8 cellular contexts compared by ENCODE assay signal in the genomic region with DNA sequence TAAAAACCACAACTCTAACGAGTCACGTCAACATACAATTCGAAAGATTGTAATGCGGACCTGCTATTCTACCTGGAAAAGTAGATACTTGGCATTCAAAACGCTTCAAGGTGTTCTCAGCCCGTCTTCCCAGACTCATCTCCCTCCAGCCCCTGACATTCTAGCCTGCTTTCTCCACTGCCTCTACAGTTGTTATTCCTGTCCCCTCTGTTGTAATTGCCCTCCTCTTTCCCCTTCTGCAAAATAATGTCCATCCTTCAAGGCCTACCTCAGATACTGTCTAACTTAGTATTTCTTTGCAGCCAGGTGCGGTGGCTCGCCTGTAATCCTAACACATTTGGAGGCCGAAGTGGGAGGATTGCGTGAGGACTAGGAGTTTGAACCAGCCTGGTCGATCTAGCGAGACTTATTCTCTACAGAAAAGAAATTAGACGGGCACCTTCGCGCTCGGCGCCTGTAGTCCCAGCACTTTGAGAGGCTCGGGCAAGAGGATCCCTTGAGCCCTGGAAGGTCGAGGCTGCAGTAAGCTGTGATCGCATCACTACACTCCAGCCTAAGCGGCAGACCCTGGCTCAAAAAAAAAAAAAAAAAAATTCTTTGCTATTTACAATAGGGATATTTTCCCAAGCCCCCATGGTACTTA. TPM values are rescaled to one million over a fixed set of nuclear protein-coding genes. Genes with fewer than 3 reads are reported as not detected.
DNase-seq lines count a peak whose midpoint lies in the region; ATAC-seq and TF ChIP-seq lines count a peak whose summit lies in the region.

No MANE protein-coding gene starts in this region.

- no peak overlapping the region for H2BK20ac ChIP-seq in H9 (ENCODE audit: low read depth, low read length, poor library complexity, severe bottlenecking)

- no peak overlapping the region for H2BK5ac ChIP-seq in H9 (ENCODE audit: insufficient read length, low read length)

- no peak overlapping the region for H2AFZ ChIP-seq in H9 (ENCODE audit: low read length)

- DNase-seq in H9 (no peak), T-helper 17 cell (no peak), left ventricle myocardium inferior (no peak), NCI-H2029 (lab: John Stamatoyannopoulos, UW) (no peak), germinal center (ENCODE audit: low spot score) (no peak), dermis blood vessel endothelial cell (no peak)

- H3K27me3 Mint-ChIP-seq in H9 (ENCODE audit: low read depth) = no peaks in the 10 kb centered on the region; the same call in none of the 2 replicates
- no peaks in the 10 kb centered on the region for H3K27me3 Mint-ChIP-seq in T-helper 17 cell

- H3K9ac ChIP-seq in H9 (ENCODE audit: extremely low read depth, insufficient read length, low read length) = peak overlapping the region; percentile 96

- peak overlapping the region; percentile 96 to 100 (median 99); a peak in 6 of 7 replicates for H3K27ac Mint-ChIP-seq in H9
- no peak overlapping the region for H3K27ac Mint-ChIP-seq in T-helper 17 cell

- no peak overlapping the region for H3K4ac ChIP-seq in H9 (ENCODE audit: low read depth, low read length)

- no peaks in the 10 kb centered on the region for H3K79me1 ChIP-seq in H9 (ENCODE audit: insufficient read depth, low read depth, low read length, poor library complexity, severe bottlenecking)

- H3K36me3 Mint-ChIP-seq in H9 (ENCODE audit: insufficient read depth in 1 of 3, low read depth in 3 of 3) (peaks cover 6 to 16% (median 9%) of the 10 kb centered on the region in 3 experiments; a peak in 5 of 7 replicates), T-helper 17 cell (ENCODE audit: low read depth) (peaks cover 3% of the 10 kb centered on the region)

- no peak overlapping the region for H3T11ph ChIP-seq in H9 (ENCODE audit: low read length)

- no peaks in the 10 kb centered on the region for H3K9me3 Mint-ChIP-seq in H9

- no peak overlapping the region; the same call in 1 of the 2 replicates for H2BK15ac ChIP-seq in H9 (ENCODE audit: low read depth, low read length)

- H3K4me3 Mint-ChIP-seq in H9 (peak overlapping the region; percentile 99), T-helper 17 cell (peak overlapping the region; percentile 98)

- H4K5ac ChIP-seq in H9 (ENCODE audit: insufficient read length, low read depth, low read length) = no peak overlapping the region

- no peak overlapping the region for H2BK12ac ChIP-seq in H9 (ENCODE audit: insufficient read length, low read depth, low read length)

- H3K4me3 ChIP-seq in left ventricle myocardium inferior = peak overlapping the region; percentile 84
- H3K4me3 ChIP-seq in skin epidermis = peak overlapping the region; percentile 50 to 88 (median 70)

- no peak overlapping the region for H4K91ac ChIP-seq in H9 (ENCODE audit: insufficient read length, low read depth, low read length)

- no peaks in the 10 kb centered on the region for H4K20me1 ChIP-seq in H9 (ENCODE audit: control insufficient read depth, insufficient read depth, insufficient read length)

- no peaks in the 10 kb centered on the region; the same call in 1 of the 2 replicates for H3K79me2 ChIP-seq in H9 (ENCODE audit: insufficient read depth, low read length)

- no peak overlapping the region for H3K18ac ChIP-seq in H9 (ENCODE audit: insufficient read length, low read depth, low read length)

- no peaks in the 10 kb centered on the region for H3K27me3 ChIP-seq in H9 (ENCODE audit: insufficient read depth, low read length)
- no peaks in the 10 kb centered on the region for H3K27me3 ChIP-seq in left ventricle myocardium inferior (ENCODE audit: low read depth)

- H2BK120ac ChIP-seq in H9 (ENCODE audit: low read depth, low read length, poor library complexity, severe bottlenecking) = no peak overlapping the region

- H2AK5ac ChIP-seq in H9 (ENCODE audit: insufficient read length, low read length) = no peak overlapping the region

- H3K4me1 ChIP-seq in H9 (ENCODE audit: insufficient read depth, low read length) = no peaks in the 10 kb centered on the region
- H3K4me1 ChIP-seq in left ventricle myocardium inferior = peaks cover 46% of the 10 kb centered on the region

- H3K27ac ChIP-seq in H9 (ENCODE audit: insufficient read length, low read depth, low read length) (peak overlapping the region; percentile 57), left ventricle myocardium inferior (replicated peaks) (peak overlapping the region; percentile 92), skin epidermis (peak overlapping the region in 20 of 21 experiments; percentile 83 to 96 (median 91))

- H3K9me3 ChIP-seq in H9 (ENCODE audit: control insufficient read depth, low read depth, low read length) = no peaks in the 10 kb centered on the region
- no peaks in the 10 kb centered on the region for H3K9me3 ChIP-seq in T-helper 17 cell (ENCODE audit: control insufficient read depth, low read length, poor library complexity, severe bottlenecking)
- no peaks in the 10 kb centered on the region for H3K9me3 ChIP-seq in left ventricle myocardium inferior (replicated peaks)

- H3K23ac ChIP-seq in H9 (ENCODE audit: insufficient read length, low read depth, low read length) = no peak overlapping the region

- no peak overlapping the region for H3K14ac ChIP-seq in H9 (ENCODE audit: insufficient read depth, low read length)

- intact Hi-C loops in left ventricle myocardium inferior (cut with micrococcal nuclease) = no loop called here

- H3K23me2 ChIP-seq in H9 (ENCODE audit: insufficient read length, low read depth, low read length, poor library complexity, severe bottlenecking) = peaks cover 8% of the 10 kb centered on the region

- peaks cover 6 to 13% of the 10 kb centered on the region in 2 experiments for H3K4me1 Mint-ChIP-seq in H9
- peaks cover 19% of the 10 kb centered on the region for H3K4me1 Mint-ChIP-seq in T-helper 17 cell

- ATAC-seq in T-helper 17 cell (no peak), GM21423 (IDR thresholded peaks at IDR 0.05; ENCODE audit: unreplicated experiment) (no peak)

- peaks cover 28% of the 10 kb centered on the region for H3K36me3 ChIP-seq in left ventricle myocardium inferior

- TF ChIP-seq CTCF in H9 (conservative IDR thresholded peaks at IDR 0.05) = no peak
- TF ChIP-seq CTCF in left ventricle myocardium inferior (IDR thresholded peaks at IDR 0.05; ENCODE audit: borderline replicate concordance) = no peak

- no CpG with 5 or more reads among the region's 21 CpGs for whole genome bisulfite sequencing in H9 (ENCODE audit: extremely low coverage, insufficient read length, low lambda C conversion rate)

- H3K4me2 ChIP-seq in H9 (ENCODE audit: insufficient read depth, insufficient read length, low read length) = peak overlapping the region; percentile 65

- no peak overlapping the region for H3K56ac ChIP-seq in H9 (ENCODE audit: insufficient read length, low read depth, low read length)

- H4K8ac ChIP-seq in H9 (replicated peaks; ENCODE audit: insufficient read length, low read depth, low read length) = no peak overlapping the region

RNA-seq across cellular contexts. Expression of a gene that starts 0.8 kb away (rescaled TPM):
- 121 and 136 TPM in 2 replicates for total RNA-seq in H9 (2021)
- 100 to 1,000 TPM; 147 to 148 TPM for total RNA-seq in T-helper 17 cell
- total RNA-seq in left ventricle myocardium inferior = 55.6 TPM
- 37.1 and 55.8 TPM in 2 replicates for total RNA-seq in dermis blood vessel endothelial cell

RNA-seq across cellular contexts. Expression of a gene that starts 33.2 kb away (rescaled TPM):
- 191 and 197 TPM in 2 replicates for total RNA-seq in H9 (2021)
- 100 to 1,000 TPM; 105 to 112 TPM for total RNA-seq in T-helper 17 cell
- 84.1 TPM for total RNA-seq in left ventricle myocardium inferior
- total RNA-seq in dermis blood vessel endothelial cell = 65.7 and 83.6 TPM in 2 replicates
